8 cellular contexts compared by ENCODE assay signal in the genomic region with DNA sequence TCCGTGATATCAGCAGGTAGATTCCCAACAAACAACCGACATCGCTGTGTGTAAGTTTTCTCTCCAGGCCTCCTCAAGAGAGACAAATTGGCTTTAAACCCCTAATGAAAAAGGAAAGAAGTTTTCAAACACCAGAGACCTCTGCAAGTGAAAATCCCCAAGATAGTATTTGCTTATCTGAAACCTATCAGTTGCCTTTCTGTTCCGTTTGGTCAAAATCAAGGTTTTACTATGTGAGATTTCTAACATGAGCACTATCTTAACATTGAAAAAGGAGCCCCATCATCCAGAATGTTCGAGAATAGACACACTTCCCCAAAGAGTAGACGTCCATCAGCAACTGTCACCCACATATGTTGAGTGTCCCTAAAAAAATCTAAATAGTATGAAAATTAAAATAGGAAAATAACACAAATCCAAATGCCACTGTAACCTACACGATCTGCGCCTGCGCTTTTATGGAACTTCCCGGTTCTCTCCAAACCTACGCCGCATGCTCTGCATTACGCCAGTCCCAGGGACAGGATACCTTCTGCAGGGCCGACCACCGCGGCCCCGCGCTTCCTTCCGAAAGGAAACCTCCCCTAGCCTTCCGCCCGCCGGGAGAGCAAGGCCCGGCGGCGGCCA. TPM values are rescaled to one million over a fixed set of nuclear protein-coding genes. Genes with fewer than 3 reads are reported as not detected.
DNase-seq lines count a peak whose midpoint lies in the region; ATAC-seq, FAIRE-seq and TF ChIP-seq lines count a peak whose summit lies in the region.

No MANE protein-coding gene starts in this region.

- peaks cover 67% of the 10 kb centered on the region for H3K79me2 ChIP-seq in SK-N-SH (ENCODE audit: insufficient read depth)

- peak overlapping the region; percentile 99 for H3K9ac ChIP-seq in SK-N-SH

- CTCF ChIA-PET in SK-N-SH (lab: Yijun Ruan, JAX) = interaction anchor here (0.9 to 1.3 kb wide), 4 partner anchors 12 to 524 kb away, joined by 3 to 4 read pairs (median 3); no protein-coding TSS in a partner anchor

- peaks cover 52% of the 10 kb centered on the region for H3K36me3 Mint-ChIP-seq in activated naive CD8-positive, alpha-beta T cell treated with anti-CD3 and anti-CD28 coated beads for 36 hours

- H3K27ac Mint-ChIP-seq in activated naive CD8-positive, alpha-beta T cell treated with anti-CD3 and anti-CD28 coated beads for 36 hours = peak overlapping the region; percentile 95

- H3F3A ChIP-seq in SK-N-SH (replicated peaks; ENCODE audit: insufficient read depth) = peaks cover 19% of the 10 kb centered on the region

- TF ChIP-seq EP300 in SK-N-SH (IDR thresholded peaks at IDR 0.05; ENCODE audit: borderline replicate concordance in 1 of 2, low read depth in 1 of 2, low read length in 1 of 2) = no peak

- H4K20me1 ChIP-seq in SK-N-SH (ENCODE audit: insufficient read depth) = peaks cover 54% of the 10 kb centered on the region

- H3K4me1 Mint-ChIP-seq in activated naive CD8-positive, alpha-beta T cell treated with anti-CD3 and anti-CD28 coated beads for 36 hours = peaks cover 46% of the 10 kb centered on the region

- peak overlapping the region in 1 of 2 experiments; percentile 87; a peak in 1 of 4 replicates for H3K27ac ChIP-seq in SK-N-SH (ENCODE audit: low read depth in 2 of 2, low read length in 1 of 2)
- H3K27ac ChIP-seq in temporal lobe (ENCODE audit: low read depth, low read length) = peak overlapping the region; percentile 91

- no peaks in the 10 kb centered on the region for H3K27me3 ChIP-seq in SK-N-SH (ENCODE audit: insufficient read depth)
- no peaks in the 10 kb centered on the region for H3K27me3 ChIP-seq in kidney epithelial cell (ENCODE audit: control insufficient read depth, insufficient read depth, low read length)

- H2AFZ ChIP-seq in SK-N-SH (ENCODE audit: low read depth) = no peak overlapping the region

- peaks cover 49 to 52% of the 10 kb centered on the region in 2 experiments for H3K36me3 ChIP-seq in SK-N-SH (replicated peaks in 1 of 2; ENCODE audit: control insufficient read depth in 1 of 2, insufficient read depth in 2 of 2, low read length in 1 of 2)
- peaks cover 3% of the 10 kb centered on the region for H3K36me3 ChIP-seq in kidney epithelial cell (ENCODE audit: control insufficient read depth, insufficient read depth, low read length)

- no peak for TF ChIP-seq CTCF in SK-N-SH (IDR thresholded peaks at IDR 0.05)
- TF ChIP-seq CTCF in kidney epithelial cell (IDR thresholded peaks at IDR 0.05; ENCODE audit: insufficient read depth, low read length, poor library complexity, severe bottlenecking) = no peak

- WGBS in SK-N-SH (ENCODE audit: low lambda C conversion rate) = 1% methylated on average over 12 of the region's 25 CpGs

- H3K4me1 ChIP-seq in SK-N-SH (ENCODE audit: control insufficient read depth in 1 of 2, insufficient read depth in 2 of 2, low read depth in 1 of 2, low read length in 1 of 2) = peaks cover 22 to 31% of the 10 kb centered on the region in 2 experiments; a peak in 3 of 4 replicates

- ATAC-seq in SK-N-SH treated with all-trans-retinoic acid at 6 μM for 48 hours (no peak), HG03196 (IDR thresholded peaks at IDR 0.05; ENCODE audit: unreplicated experiment) (no peak)

- no peak for FAIRE-seq in urothelium cell line (lab: Jason Lieb, UNC)

- H3K9me2 ChIP-seq in SK-N-SH = no peaks in the 10 kb centered on the region

- H3K4me3 Mint-ChIP-seq in activated naive CD8-positive, alpha-beta T cell treated with anti-CD3 and anti-CD28 coated beads for 36 hours = peak overlapping the region; percentile 95

- peak overlapping the region; percentile 78 to 79 for H3K4me3 ChIP-seq in SK-N-SH (ENCODE audit: low read depth in 2 of 2, low read length in 1 of 2)
- peak overlapping the region; percentile 99 for H3K4me3 ChIP-seq in kidney epithelial cell (ENCODE audit: low read depth, low read length)

- H3K9me3 Mint-ChIP-seq in activated naive CD8-positive, alpha-beta T cell treated with anti-CD3 and anti-CD28 coated beads for 36 hours = no peaks in the 10 kb centered on the region

- POLR2A ChIA-PET in SK-N-SH (lab: Yijun Ruan, JAX) = interaction anchor here (1.0 kb wide), 1 partner anchor 332 kb away, joined by 4 read pairs; a partner anchor contains a TSS

- DNase-seq in SK-N-SH = no peak
- DNase-seq in activated naive CD8-positive, alpha-beta T cell treated with anti-CD3 and anti-CD28 coated beads for 36 hours = no peak
- DNase-seq in kidney epithelial cell (ENCODE audit: low read depth) = no peak
- no peak for DNase-seq in putamen (ENCODE audit: low spot score)
- DNase-seq in urothelium cell line (ENCODE audit: low spot score) = no peak

- no peak for TF ChIP-seq RAD21 in SK-N-SH (IDR thresholded peaks at IDR 0.05; ENCODE audit: low read length)

- no peaks in the 10 kb centered on the region for H3K27me3 Mint-ChIP-seq in activated naive CD8-positive, alpha-beta T cell treated with anti-CD3 and anti-CD28 coated beads for 36 hours

- H3K4me2 ChIP-seq in SK-N-SH = peak overlapping the region; percentile 80

- no peaks in the 10 kb centered on the region for H3K9me3 ChIP-seq in SK-N-SH

TF ChIP-seq in SK-N-SH, 30 proteins besides CTCF, POLR2A, EP300 and RAD21 (continues in another document):
- no peak for TF ChIP-seq MEF2A (IDR thresholded peaks at IDR 0.05; ENCODE audit: borderline replicate concordance, low read depth)
- no peak for TF ChIP-seq TEAD4 (IDR thresholded peaks at IDR 0.05; ENCODE audit: borderline replicate concordance, insufficient read depth)
- TF ChIP-seq YY1 (IDR thresholded peaks at IDR 0.05; ENCODE audit: low read depth) = no peak
- TF ChIP-seq SMC3 (IDR thresholded peaks at IDR 0.05; ENCODE audit: low read depth, low read length) = no peak
- no peak for TF ChIP-seq EZH2phosphoT487 (IDR thresholded peaks at IDR 0.05; ENCODE audit: borderline replicate concordance, low read depth)
- no peak for TF ChIP-seq GABPA (IDR thresholded peaks at IDR 0.05; ENCODE audit: low read depth)

TF ChIP-seq in SK-N-SH treated with all-trans-retinoic acid at 6 μM for 48 hours, 23 proteins besides CTCF, POLR2A, EP300 and RAD21:
- TF ChIP-seq, protein P1, sequence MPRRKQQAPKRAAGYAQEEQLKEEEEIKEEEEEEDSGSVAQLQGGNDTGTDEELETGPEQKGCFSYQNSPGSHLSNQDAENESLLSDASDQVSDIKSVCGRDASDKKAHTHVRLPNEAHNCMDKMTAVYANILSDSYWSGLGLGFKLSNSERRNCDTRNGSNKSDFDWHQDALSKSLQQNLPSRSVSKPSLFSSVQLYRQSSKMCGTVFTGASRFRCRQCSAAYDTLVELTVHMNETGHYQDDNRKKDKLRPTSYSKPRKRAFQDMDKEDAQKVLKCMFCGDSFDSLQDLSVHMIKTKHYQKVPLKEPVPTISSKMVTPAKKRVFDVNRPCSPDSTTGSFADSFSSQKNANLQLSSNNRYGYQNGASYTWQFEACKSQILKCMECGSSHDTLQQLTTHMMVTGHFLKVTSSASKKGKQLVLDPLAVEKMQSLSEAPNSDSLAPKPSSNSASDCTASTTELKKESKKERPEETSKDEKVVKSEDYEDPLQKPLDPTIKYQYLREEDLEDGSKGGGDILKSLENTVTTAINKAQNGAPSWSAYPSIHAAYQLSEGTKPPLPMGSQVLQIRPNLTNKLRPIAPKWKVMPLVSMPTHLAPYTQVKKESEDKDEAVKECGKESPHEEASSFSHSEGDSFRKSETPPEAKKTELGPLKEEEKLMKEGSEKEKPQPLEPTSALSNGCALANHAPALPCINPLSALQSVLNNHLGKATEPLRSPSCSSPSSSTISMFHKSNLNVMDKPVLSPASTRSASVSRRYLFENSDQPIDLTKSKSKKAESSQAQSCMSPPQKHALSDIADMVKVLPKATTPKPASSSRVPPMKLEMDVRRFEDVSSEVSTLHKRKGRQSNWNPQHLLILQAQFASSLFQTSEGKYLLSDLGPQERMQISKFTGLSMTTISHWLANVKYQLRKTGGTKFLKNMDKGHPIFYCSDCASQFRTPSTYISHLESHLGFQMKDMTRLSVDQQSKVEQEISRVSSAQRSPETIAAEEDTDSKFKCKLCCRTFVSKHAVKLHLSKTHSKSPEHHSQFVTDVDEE (CRISPR knock-in tag; IDR thresholded peaks at IDR 0.05) = no peak
- TF ChIP-seq ZNF565 (CRISPR knock-in tag; conservative IDR thresholded peaks at IDR 0.05; ENCODE audit: low read depth) (no peak), TCF4 (CRISPR knock-in tag; IDR thresholded peaks at IDR 0.05; ENCODE audit: borderline replicate concordance) (no peak), SNAI2 (CRISPR knock-in tag; IDR thresholded peaks at IDR 0.05) (no peak), PPARA (CRISPR knock-in tag; IDR thresholded peaks at IDR 0.05; ENCODE audit: borderline replicate concordance) (no peak), ZNF70 (CRISPR knock-in tag; IDR thresholded peaks at IDR 0.05) (no peak)
- TF ChIP-seq, protein P2, sequence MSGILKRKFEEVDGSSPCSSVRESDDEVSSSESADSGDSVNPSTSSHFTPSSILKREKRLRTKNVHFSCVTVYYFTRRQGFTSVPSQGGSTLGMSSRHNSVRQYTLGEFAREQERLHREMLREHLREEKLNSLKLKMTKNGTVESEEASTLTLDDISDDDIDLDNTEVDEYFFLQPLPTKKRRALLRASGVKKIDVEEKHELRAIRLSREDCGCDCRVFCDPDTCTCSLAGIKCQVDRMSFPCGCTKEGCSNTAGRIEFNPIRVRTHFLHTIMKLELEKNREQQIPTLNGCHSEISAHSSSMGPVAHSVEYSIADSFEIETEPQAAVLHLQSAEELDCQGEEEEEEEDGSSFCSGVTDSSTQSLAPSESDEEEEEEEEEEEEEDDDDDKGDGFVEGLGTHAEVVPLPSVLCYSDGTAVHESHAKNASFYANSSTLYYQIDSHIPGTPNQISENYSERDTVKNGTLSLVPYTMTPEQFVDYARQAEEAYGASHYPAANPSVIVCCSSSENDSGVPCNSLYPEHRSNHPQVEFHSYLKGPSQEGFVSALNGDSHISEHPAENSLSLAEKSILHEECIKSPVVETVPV (CRISPR knock-in tag; IDR thresholded peaks at IDR 0.05) = no peak

RNA-seq across cellular contexts. Expression of a gene that starts 1.4 kb away (rescaled TPM):
- 85.6 and 88.1 TPM in 2 replicates for polyA plus RNA-seq in SK-N-SH (2012; rRNA removed)
- polyA plus RNA-seq in SK-N-SH (2012; cell fraction: cytosol; rRNA removed) = 66.5 and 86.3 TPM in 2 replicates
- 214 and 361 TPM in 2 replicates for polyA plus RNA-seq in SK-N-SH (2012; cell fraction: nucleus; rRNA removed)
- 100 to 1,000 TPM; 423 to 440 TPM for total RNA-seq in activated naive CD8-positive, alpha-beta T cell treated with anti-CD3 and anti-CD28 coated beads for 36 hours
- total RNA-seq in kidney epithelial cell (212 and 216 TPM in 2 replicates), temporal lobe (285 TPM)
